Comparison of ENCODE assay signal across 14 cellular contexts in the genomic region with DNA sequence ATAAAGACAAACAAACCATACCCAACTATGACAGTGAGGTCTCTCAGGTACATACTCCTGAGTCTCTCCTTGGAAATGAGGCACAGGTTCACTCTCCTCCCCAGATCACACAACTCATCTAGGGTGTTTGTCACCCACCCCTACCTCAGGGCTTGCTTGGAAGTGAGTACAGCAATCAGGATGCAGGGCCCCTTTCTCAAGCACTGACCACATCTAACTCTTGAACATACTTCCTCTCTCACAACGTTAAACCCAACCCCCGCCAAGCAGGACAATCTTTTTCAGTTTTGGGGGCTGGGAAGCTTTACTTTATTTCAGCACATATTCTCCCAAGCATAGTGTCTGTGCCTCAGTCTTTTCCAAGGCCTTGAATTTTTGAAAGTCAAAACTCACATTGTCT. TPM values are rescaled to one million over a fixed set of nuclear protein-coding genes. Genes with fewer than 3 reads are reported as not detected.
DNase-seq lines count a peak whose midpoint lies in the region; ATAC-seq and TF ChIP-seq lines count a peak whose summit lies in the region.
"Had no signal": no experiment of that assay in that cellular context is flagged by ENCODE, and none has a peak within 500 bp of the region (broad histone marks: within the 10 kb centered on the region; RNA-seq: fewer than 3 reads in every experiment).

No MANE protein-coding gene starts in this region.

- H3K27ac Mint-ChIP-seq in activated naive CD4-positive, alpha-beta T cell treated with anti-CD3 and anti-CD28 coated beads, Interleukin-2, amount 50 U/mL, for 72 hours: peak overlapping the region; percentile 40 to 65
- H3K27ac Mint-ChIP-seq in dendritic cell treated with granulocyte-macrophage colony-stimulating factor and Interleukin-4, amounts not matched to agents 40 ng/mL and 50 ng/mL, for 4 days: peak overlapping the region; percentile 81
- H3K27ac Mint-ChIP-seq: progenitor cell of endocrine pancreas had no signal

- no peak overlapping the region for H3K27ac ChIP-seq in RWPE1
- H3K27ac ChIP-seq: coronary artery had no signal

- no peak overlapping the region for H3K4me3 Mint-ChIP-seq in dendritic cell treated with granulocyte-macrophage colony-stimulating factor and Interleukin-4, amounts not matched to agents 40 ng/mL and 50 ng/mL, for 4 days

- POLR2A ChIA-PET in RWPE1 (lab: Yijun Ruan, JAX; ENCODE audit: low non-redundant PET): no interaction called here

- peaks cover 6 to 19% of the 10 kb centered on the region in 2 donors for H3K36me3 Mint-ChIP-seq in activated naive CD4-positive, alpha-beta T cell treated with anti-CD3 and anti-CD28 coated beads, Interleukin-2, amount 50 U/mL, for 72 hours
- no peaks in the 10 kb centered on the region for H3K36me3 Mint-ChIP-seq in dendritic cell treated with granulocyte-macrophage colony-stimulating factor and Interleukin-4, amounts not matched to agents 40 ng/mL and 50 ng/mL, for 4 days (ENCODE audit: low read depth)

- peaks cover 64% of the 10 kb centered on the region for H3K4me1 Mint-ChIP-seq in dendritic cell treated with granulocyte-macrophage colony-stimulating factor and Interleukin-4, amounts not matched to agents 40 ng/mL and 50 ng/mL, for 4 days (ENCODE audit: low read depth)

- in situ Hi-C loops in ACHN (cut with HindIII; ENCODE audit: low pct_ligation_motif_present, low pct_unique_long_range_greater_than_20kb, low sequenced_read_pairs): no loop called here

- no peak for DNase-seq in activated naive CD4-positive, alpha-beta T cell treated with anti-CD3 and anti-CD28 coated beads, Interleukin-2, amount 50 U/mL, for 72 hours (ENCODE audit: low spot score in 2 of 2)
- DNase-seq in activated naive CD4-positive, alpha-beta T cell treated with Interleukin-2 at 50 U/mL for 16 hours: no peak
- DNase-seq in NOMO-1 treated with dmso at 0.1 percent for 144 hours (lab: John Stamatoyannopoulos, UW; ENCODE audit: unreplicated experiment) (peak; percentile 87), COR-L47 (lab: John Stamatoyannopoulos, UW) (no peak), kidney tubule cell (ENCODE audit: low spot score) (no peak), RWPE1 (ENCODE audit: low spot score) (no peak), ACHN (no peak)
- DNase-seq: activated gamma-delta T cell treated with Interleukin-2 at 50 U/mL for 16 hours, kidney, NCI-H1417 treated with DMSO at 0.1 percent for 48 hours, PC-3 had no signal

- intact Hi-C loops in dendritic cell treated with granulocyte-macrophage colony-stimulating factor and Interleukin-4, amounts not matched to agents 40 ng/mL and 50 ng/mL, for 4 days (cut with micrococcal nuclease): no loop called here

- H3K9me3 Mint-ChIP-seq in activated naive CD4-positive, alpha-beta T cell treated with anti-CD3 and anti-CD28 coated beads, Interleukin-2, amount 50 U/mL, for 72 hours: no peaks in the 10 kb centered on the region
- no peaks in the 10 kb centered on the region for H3K9me3 Mint-ChIP-seq in dendritic cell treated with granulocyte-macrophage colony-stimulating factor and Interleukin-4, amounts not matched to agents 40 ng/mL and 50 ng/mL, for 4 days

- no peak for ATAC-seq in activated naive CD4-positive, alpha-beta T cell treated with anti-CD3 and anti-CD28 coated beads, Interleukin-2, amount 50 U/mL, for 72 hours
- ATAC-seq: PC-3 had no signal

- CTCF ChIA-PET in RWPE1 (lab: Yijun Ruan, JAX): no interaction called here

- TF ChIP-seq CTCF in RWPE1 (conservative IDR thresholded peaks at IDR 0.05; ENCODE audit: low read depth): no peak

- H3K27me3 Mint-ChIP-seq in dendritic cell treated with granulocyte-macrophage colony-stimulating factor and Interleukin-4, amounts not matched to agents 40 ng/mL and 50 ng/mL, for 4 days: no peaks in the 10 kb centered on the region
- H3K27me3 Mint-ChIP-seq: progenitor cell of endocrine pancreas had no signal

RNA-seq across cellular contexts. Expression of gene GPR65, which starts 2.5 kb away (rescaled TPM):
- total RNA-seq in activated naive CD4-positive, alpha-beta T cell treated with anti-CD3 and anti-CD28 coated beads, Interleukin-2, amount 50 U/mL, for 72 hours: 10 to 100 TPM; 13.8 to 15.2 TPM
- total RNA-seq: PC-3, progenitor cell of endocrine pancreas had no signal

RNA-seq across cellular contexts. Expression of gene GALC, which starts 9.4 kb away (rescaled TPM):
- total RNA-seq in activated naive CD4-positive, alpha-beta T cell treated with anti-CD3 and anti-CD28 coated beads, Interleukin-2, amount 50 U/mL, for 72 hours: 10 to 100 TPM; 14.9 to 17.7 TPM
